8 cellular contexts compared by ENCODE assay signal in genomic region chr15:101121511-101122090, GRCh38.
DNase-seq lines count a peak whose midpoint lies in the region; ATAC-seq and TF ChIP-seq lines count a peak whose summit lies in the region.

No MANE protein-coding gene starts in this region.

- no peaks in the 10 kb centered on the region for H3K27me3 ChIP-seq in skeletal muscle satellite cell (ENCODE audit: control insufficient read depth, insufficient read depth, low read length)

- H3K4me2 ChIP-seq in skeletal muscle satellite cell (ENCODE audit: low read length) = peak overlapping the region; percentile 74

- TF ChIP-seq CTCF in GM12865 (IDR thresholded peaks at IDR 0.05; ENCODE audit: insufficient read depth, low read depth, low read length, missing control alignments) (no peak), astrocyte of the spinal cord (IDR thresholded peaks at IDR 0.05; ENCODE audit: low read depth, low read length) (peak; percentile 56)

- no peak overlapping the region for H3K4me3 ChIP-seq in GM12865 (ENCODE audit: low read depth, low read length)
- H3K4me3 ChIP-seq in astrocyte of the spinal cord (ENCODE audit: low read depth, low read length) = no peak overlapping the region
- peak overlapping the region; percentile 41 for H3K4me3 ChIP-seq in skeletal muscle satellite cell (ENCODE audit: low read length)

- H3K36me3 ChIP-seq in skeletal muscle satellite cell (ENCODE audit: insufficient read depth, low read length) = no peaks in the 10 kb centered on the region

- peak; percentile 46 for ATAC-seq in HG02610 (IDR thresholded peaks at IDR 0.05; ENCODE audit: unreplicated experiment)
- no peak for ATAC-seq in HG02763 (IDR thresholded peaks at IDR 0.05; ENCODE audit: unreplicated experiment)
- no peak for ATAC-seq in HG03097 (IDR thresholded peaks at IDR 0.05; ENCODE audit: low FRiP score, unreplicated experiment)

- no peaks in the 10 kb centered on the region for H3K9me3 ChIP-seq in skeletal muscle satellite cell (replicated peaks; ENCODE audit: low read length)

- H3K4me1 ChIP-seq in skeletal muscle satellite cell (ENCODE audit: control insufficient read depth, insufficient read depth, low read length) = peaks cover 19% of the 10 kb centered on the region

- peak; percentile 18 for DNase-seq in GM12865 (ENCODE audit: low read depth)
- DNase-seq in OCI-M1 (lab: John Stamatoyannopoulos, UW) = peak; percentile 57
- peak; percentile 76 for DNase-seq in astrocyte of the spinal cord (ENCODE audit: low read depth, low spot score)
- peak; percentile 78 for DNase-seq in iris pigment epithelial cell (ENCODE audit: low read depth)

- peak overlapping the region; percentile 41 for H3K9ac ChIP-seq in skeletal muscle satellite cell (ENCODE audit: low read depth, low read length)

- in situ Hi-C loops in astrocyte of the spinal cord (cut with HindIII; ENCODE audit: low sequenced_read_pairs) = loop anchor here (10.0 kb wide), 1 partner anchor 133 kb away; the partner anchor contains the start of gene CHSY1

Comparison
In these comparisons a context has a peak if more than half of its experiments do, and no peak if none do; other contexts are left out.
1. DNase-seq: peak in every context shown above with its lines; median percentile 78 in iris pigment epithelial cell; 76 in astrocyte of the spinal cord; 57 in OCI-M1; 18 in GM12865.